ENCODE assay signal across 1 cellular context in the genomic region with DNA sequence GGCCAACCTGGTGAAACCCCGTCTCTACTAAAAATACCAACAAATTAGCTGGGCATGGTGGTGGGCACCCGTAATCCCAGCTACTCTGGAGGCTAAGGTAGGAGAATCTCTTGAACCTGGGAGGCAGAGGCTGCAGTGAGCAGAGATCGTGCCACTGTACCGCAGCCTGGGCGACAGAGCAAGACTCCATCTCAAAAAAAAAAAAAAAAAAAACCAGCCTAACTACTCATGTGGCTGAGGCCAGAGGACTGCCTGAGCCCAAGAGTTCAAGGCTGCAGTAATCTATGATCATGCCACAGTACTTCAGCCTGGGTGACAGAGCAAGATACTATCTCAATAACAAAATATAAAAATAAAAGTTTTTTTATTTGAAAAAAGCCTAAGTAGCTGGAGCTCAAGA.
TF ChIP-seq lines count a peak whose summit lies in the region.

No MANE protein-coding gene starts in this region.

TF ChIP-seq in HepG2, 621 proteins besides CTCF, POLR2A, EP300 and RAD21 (continues in another document):
- peak; percentile 48; the same call in 1 of the 2 replicates for TF ChIP-seq RARA (CRISPR knock-in tag; IDR thresholded peaks at IDR 0.05)
- TF ChIP-seq, protein P1, sequence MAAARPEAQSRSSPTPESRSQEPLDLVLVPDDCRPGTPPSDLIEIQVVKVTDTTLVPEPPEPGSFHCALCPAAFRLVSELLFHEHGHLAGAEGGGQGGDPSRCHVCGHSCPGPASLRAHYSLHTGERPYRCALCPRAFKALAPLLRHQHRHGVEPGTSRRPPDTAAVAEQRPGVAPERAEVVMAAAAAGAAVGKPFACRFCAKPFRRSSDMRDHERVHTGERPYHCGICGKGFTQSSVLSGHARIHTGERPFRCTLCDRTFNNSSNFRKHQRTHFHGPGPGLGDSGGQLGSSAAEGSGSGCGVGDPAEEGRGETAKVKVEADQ (CRISPR knock-in tag; IDR thresholded peaks at IDR 0.05; ENCODE audit: borderline replicate concordance): no peak
- TF ChIP-seq, protein P2, sequence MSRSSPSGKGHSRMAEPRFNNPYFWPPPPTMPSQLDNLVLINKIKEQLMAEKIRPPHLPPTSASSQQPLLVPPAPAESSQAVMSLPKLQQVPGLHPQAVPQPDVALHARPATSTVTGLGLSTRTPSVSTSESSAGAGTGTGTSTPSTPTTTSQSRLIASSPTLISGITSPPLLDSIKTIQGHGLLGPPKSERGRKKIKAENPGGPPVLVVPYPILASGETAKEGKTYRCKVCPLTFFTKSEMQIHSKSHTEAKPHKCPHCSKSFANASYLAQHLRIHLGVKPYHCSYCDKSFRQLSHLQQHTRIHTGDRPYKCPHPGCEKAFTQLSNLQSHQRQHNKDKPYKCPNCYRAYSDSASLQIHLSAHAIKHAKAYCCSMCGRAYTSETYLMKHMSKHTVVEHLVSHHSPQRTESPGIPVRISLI (CRISPR knock-in tag; IDR thresholded peaks at IDR 0.05; ENCODE audit: borderline replicate concordance): peak; percentile 94
- no peak for TF ChIP-seq ZNF326 (CRISPR knock-in tag; IDR thresholded peaks at IDR 0.05; ENCODE audit: borderline replicate concordance)
- TF ChIP-seq KLF11 (CRISPR knock-in tag; IDR thresholded peaks at IDR 0.05): no peak
- TF ChIP-seq HNF4A (CRISPR knock-in tag; IDR thresholded peaks at IDR 0.05): peak; percentile 48
- TF ChIP-seq MED8 (CRISPR knock-in tag; IDR thresholded peaks at IDR 0.05; ENCODE audit: insufficient replicate concordance): no peak
- TF ChIP-seq, protein P3, sequence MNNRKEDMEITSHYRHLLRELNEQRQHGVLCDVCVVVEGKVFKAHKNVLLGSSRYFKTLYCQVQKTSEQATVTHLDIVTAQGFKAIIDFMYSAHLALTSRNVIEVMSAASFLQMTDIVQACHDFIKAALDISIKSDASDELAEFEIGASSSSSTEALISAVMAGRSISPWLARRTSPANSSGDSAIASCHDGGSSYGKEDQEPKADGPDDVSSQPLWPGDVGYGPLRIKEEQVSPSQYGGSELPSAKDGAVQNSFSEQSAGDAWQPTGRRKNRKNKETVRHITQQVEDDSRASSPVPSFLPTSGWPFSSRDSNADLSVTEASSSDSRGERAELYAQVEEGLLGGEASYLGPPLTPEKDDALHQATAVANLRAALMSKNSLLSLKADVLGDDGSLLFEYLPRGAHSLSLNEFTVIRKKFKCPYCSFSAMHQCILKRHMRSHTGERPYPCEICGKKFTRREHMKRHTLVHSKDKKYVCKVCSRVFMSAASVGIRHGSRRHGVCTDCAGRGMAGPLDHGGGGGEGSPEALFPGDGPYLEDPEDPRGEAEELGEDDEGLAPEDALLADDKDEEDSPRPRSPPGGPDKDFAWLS (CRISPR knock-in tag; IDR thresholded peaks at IDR 0.05; ENCODE audit: borderline replicate concordance): no peak
- TF ChIP-seq ARNT2 (CRISPR knock-in tag; IDR thresholded peaks at IDR 0.05; ENCODE audit: low read depth): no peak
- TF ChIP-seq ZMYM2 (CRISPR knock-in tag; IDR thresholded peaks at IDR 0.05): no peak
- TF ChIP-seq, protein P4, sequence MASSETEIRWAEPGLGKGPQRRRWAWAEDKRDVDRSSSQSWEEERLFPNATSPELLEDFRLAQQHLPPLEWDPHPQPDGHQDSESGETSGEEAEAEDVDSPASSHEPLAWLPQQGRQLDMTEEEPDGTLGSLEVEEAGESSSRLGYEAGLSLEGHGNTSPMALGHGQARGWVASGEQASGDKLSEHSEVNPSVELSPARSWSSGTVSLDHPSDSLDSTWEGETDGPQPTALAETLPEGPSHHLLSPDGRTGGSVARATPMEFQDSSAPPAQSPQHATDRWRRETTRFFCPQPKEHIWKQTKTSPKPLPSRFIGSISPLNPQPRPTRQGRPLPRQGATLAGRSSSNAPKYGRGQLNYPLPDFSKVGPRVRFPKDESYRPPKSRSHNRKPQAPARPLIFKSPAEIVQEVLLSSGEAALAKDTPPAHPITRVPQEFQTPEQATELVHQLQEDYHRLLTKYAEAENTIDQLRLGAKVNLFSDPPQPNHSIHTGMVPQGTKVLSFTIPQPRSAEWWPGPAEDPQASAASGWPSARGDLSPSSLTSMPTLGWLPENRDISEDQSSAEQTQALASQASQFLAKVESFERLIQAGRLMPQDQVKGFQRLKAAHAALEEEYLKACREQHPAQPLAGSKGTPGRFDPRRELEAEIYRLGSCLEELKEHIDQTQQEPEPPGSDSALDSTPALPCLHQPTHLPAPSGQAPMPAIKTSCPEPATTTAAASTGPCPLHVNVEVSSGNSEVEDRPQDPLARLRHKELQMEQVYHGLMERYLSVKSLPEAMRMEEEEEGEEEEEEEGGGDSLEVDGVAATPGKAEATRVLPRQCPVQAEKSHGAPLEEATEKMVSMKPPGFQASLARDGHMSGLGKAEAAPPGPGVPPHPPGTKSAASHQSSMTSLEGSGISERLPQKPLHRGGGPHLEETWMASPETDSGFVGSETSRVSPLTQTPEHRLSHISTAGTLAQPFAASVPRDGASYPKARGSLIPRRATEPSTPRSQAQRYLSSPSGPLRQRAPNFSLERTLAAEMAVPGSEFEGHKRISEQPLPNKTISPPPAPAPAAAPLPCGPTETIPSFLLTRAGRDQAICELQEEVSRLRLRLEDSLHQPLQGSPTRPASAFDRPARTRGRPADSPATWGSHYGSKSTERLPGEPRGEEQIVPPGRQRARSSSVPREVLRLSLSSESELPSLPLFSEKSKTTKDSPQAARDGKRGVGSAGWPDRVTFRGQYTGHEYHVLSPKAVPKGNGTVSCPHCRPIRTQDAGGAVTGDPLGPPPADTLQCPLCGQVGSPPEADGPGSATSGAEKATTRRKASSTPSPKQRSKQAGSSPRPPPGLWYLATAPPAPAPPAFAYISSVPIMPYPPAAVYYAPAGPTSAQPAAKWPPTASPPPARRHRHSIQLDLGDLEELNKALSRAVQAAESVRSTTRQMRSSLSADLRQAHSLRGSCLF (CRISPR knock-in tag; IDR thresholded peaks at IDR 0.05; ENCODE audit: borderline replicate concordance): no peak
- TF ChIP-seq ISL2 (CRISPR knock-in tag; IDR thresholded peaks at IDR 0.05): no peak
- peak; percentile 85 for TF ChIP-seq ZNF121 (CRISPR knock-in tag; IDR thresholded peaks at IDR 0.05)
- TF ChIP-seq ZNF17 (CRISPR knock-in tag; IDR thresholded peaks at IDR 0.05): no peak
- no peak for TF ChIP-seq ZNF335 (CRISPR knock-in tag; IDR thresholded peaks at IDR 0.05)
- no peak for TF ChIP-seq NR2F6 (IDR thresholded peaks at IDR 0.05)
- TF ChIP-seq NR2F6 (CRISPR knock-in tag; IDR thresholded peaks at IDR 0.05): peak; percentile 56
- no peak for TF ChIP-seq MAFK (conservative IDR thresholded peaks at IDR 0.05 in 1 of 2, IDR thresholded peaks at IDR 0.05 in 1 of 2; ENCODE audit: low read length in 2 of 2)
- TF ChIP-seq, protein P5, sequence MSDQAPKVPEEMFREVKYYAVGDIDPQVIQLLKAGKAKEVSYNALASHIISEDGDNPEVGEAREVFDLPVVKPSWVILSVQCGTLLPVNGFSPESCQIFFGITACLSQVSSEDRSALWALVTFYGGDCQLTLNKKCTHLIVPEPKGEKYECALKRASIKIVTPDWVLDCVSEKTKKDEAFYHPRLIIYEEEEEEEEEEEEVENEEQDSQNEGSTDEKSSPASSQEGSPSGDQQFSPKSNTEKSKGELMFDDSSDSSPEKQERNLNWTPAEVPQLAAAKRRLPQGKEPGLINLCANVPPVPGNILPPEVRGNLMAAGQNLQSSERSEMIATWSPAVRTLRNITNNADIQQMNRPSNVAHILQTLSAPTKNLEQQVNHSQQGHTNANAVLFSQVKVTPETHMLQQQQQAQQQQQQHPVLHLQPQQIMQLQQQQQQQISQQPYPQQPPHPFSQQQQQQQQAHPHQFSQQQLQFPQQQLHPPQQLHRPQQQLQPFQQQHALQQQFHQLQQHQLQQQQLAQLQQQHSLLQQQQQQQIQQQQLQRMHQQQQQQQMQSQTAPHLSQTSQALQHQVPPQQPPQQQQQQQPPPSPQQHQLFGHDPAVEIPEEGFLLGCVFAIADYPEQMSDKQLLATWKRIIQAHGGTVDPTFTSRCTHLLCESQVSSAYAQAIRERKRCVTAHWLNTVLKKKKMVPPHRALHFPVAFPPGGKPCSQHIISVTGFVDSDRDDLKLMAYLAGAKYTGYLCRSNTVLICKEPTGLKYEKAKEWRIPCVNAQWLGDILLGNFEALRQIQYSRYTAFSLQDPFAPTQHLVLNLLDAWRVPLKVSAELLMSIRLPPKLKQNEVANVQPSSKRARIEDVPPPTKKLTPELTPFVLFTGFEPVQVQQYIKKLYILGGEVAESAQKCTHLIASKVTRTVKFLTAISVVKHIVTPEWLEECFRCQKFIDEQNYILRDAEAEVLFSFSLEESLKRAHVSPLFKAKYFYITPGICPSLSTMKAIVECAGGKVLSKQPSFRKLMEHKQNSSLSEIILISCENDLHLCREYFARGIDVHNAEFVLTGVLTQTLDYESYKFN (CRISPR knock-in tag; conservative IDR thresholded peaks at IDR 0.05): peak; percentile 50
- TF ChIP-seq ETV5 (CRISPR knock-in tag; IDR thresholded peaks at IDR 0.05; ENCODE audit: borderline replicate concordance): no peak
- TF ChIP-seq, protein P6, sequence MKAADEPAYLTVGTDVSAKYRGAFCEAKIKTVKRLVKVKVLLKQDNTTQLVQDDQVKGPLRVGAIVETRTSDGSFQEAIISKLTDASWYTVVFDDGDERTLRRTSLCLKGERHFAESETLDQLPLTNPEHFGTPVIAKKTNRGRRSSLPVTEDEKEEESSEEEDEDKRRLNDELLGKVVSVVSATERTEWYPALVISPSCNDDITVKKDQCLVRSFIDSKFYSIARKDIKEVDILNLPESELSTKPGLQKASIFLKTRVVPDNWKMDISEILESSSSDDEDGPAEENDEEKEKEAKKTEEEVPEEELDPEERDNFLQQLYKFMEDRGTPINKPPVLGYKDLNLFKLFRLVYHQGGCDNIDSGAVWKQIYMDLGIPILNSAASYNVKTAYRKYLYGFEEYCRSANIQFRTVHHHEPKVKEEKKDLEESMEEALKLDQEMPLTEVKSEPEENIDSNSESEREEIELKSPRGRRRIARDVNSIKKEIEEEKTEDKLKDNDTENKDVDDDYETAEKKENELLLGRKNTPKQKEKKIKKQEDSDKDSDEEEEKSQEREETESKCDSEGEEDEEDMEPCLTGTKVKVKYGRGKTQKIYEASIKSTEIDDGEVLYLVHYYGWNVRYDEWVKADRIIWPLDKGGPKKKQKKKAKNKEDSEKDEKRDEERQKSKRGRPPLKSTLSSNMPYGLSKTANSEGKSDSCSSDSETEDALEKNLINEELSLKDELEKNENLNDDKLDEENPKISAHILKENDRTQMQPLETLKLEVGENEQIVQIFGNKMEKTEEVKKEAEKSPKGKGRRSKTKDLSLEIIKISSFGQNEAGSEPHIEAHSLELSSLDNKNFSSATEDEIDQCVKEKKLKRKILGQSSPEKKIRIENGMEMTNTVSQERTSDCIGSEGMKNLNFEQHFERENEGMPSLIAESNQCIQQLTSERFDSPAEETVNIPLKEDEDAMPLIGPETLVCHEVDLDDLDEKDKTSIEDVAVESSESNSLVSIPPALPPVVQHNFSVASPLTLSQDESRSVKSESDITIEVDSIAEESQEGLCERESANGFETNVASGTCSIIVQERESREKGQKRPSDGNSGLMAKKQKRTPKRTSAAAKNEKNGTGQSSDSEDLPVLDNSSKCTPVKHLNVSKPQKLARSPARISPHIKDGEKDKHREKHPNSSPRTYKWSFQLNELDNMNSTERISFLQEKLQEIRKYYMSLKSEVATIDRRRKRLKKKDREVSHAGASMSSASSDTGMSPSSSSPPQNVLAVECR (CRISPR knock-in tag; IDR thresholded peaks at IDR 0.05; ENCODE audit: borderline replicate concordance): 0 out of 2 replicates have a peak, but pooled peaks have one; percentile 18
- no peak for TF ChIP-seq GABPA (IDR thresholded peaks at IDR 0.05; ENCODE audit: low read depth, low read length)
- TF ChIP-seq GABPA (CRISPR knock-in tag; IDR thresholded peaks at IDR 0.05; ENCODE audit: low read depth): no peak
- no peak for TF ChIP-seq ZNF432 (CRISPR knock-in tag; IDR thresholded peaks at IDR 0.05; ENCODE audit: borderline replicate concordance)
- TF ChIP-seq ISX (CRISPR knock-in tag; conservative IDR thresholded peaks at IDR 0.05): no peak
- no peak for TF ChIP-seq SRSF4 (IDR thresholded peaks at IDR 0.05; ENCODE audit: low read depth, low read length, poor library complexity, severe bottlenecking)
- no peak for TF ChIP-seq RBM39 (IDR thresholded peaks at IDR 0.05; ENCODE audit: low read depth, low read length, poor library complexity, severe bottlenecking)
- no peak for TF ChIP-seq SNAPC2 (CRISPR knock-in tag; IDR thresholded peaks at IDR 0.05)
- no peak for TF ChIP-seq ZNF496 (CRISPR knock-in tag; IDR thresholded peaks at IDR 0.05; ENCODE audit: insufficient replicate concordance)
- no peak for TF ChIP-seq ATF1 (CRISPR knock-in tag; IDR thresholded peaks at IDR 0.05)
- no peak for TF ChIP-seq ZNF563 (CRISPR knock-in tag; IDR thresholded peaks at IDR 0.05)
- no peak for TF ChIP-seq DR1 (CRISPR knock-in tag; IDR thresholded peaks at IDR 0.05)
- no peak for TF ChIP-seq KLF15 (CRISPR knock-in tag; IDR thresholded peaks at IDR 0.05; ENCODE audit: borderline replicate concordance)
- no peak for TF ChIP-seq MTF2 (CRISPR knock-in tag; IDR thresholded peaks at IDR 0.05; ENCODE audit: borderline replicate concordance)
- no peak for TF ChIP-seq SOX13 (IDR thresholded peaks at IDR 0.05)
- TF ChIP-seq SOX13 (CRISPR knock-in tag; conservative IDR thresholded peaks at IDR 0.05 in 1 of 2, IDR thresholded peaks at IDR 0.05 in 1 of 2): no peak
- TF ChIP-seq PHF5A (CRISPR knock-in tag; IDR thresholded peaks at IDR 0.05; ENCODE audit: low read depth, unreplicated experiment): no peak
- peak; percentile 94 for TF ChIP-seq ZNF441 (CRISPR knock-in tag; IDR thresholded peaks at IDR 0.05; ENCODE audit: borderline replicate concordance)
- no peak for TF ChIP-seq ZNF792 (CRISPR knock-in tag; IDR thresholded peaks at IDR 0.05)
- TF ChIP-seq SRY (CRISPR knock-in tag; IDR thresholded peaks at IDR 0.05): no peak
- TF ChIP-seq ZNF547 (CRISPR knock-in tag; IDR thresholded peaks at IDR 0.05): no peak
- no peak for TF ChIP-seq ZNF446 (CRISPR knock-in tag; IDR thresholded peaks at IDR 0.05)
- TF ChIP-seq SP5 (CRISPR knock-in tag; IDR thresholded peaks at IDR 0.05; ENCODE audit: borderline replicate concordance, low read depth): no peak
- no peak for TF ChIP-seq ELF1 (CRISPR knock-in tag; IDR thresholded peaks at IDR 0.05)
- TF ChIP-seq MAZ (IDR thresholded peaks at IDR 0.05; ENCODE audit: borderline replicate concordance, low read depth, low read length): no peak
- no peak for TF ChIP-seq MAZ (CRISPR knock-in tag; IDR thresholded peaks at IDR 0.05; ENCODE audit: low read depth)
- TF ChIP-seq, protein P7, sequence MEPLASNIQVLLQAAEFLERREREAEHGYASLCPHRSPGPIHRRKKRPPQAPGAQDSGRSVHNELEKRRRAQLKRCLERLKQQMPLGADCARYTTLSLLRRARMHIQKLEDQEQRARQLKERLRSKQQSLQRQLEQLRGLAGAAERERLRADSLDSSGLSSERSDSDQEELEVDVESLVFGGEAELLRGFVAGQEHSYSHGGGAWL (CRISPR knock-in tag; IDR thresholded peaks at IDR 0.05): no peak
